Comparison of ENCODE assay signal across 23 cellular contexts in the genomic region with DNA sequence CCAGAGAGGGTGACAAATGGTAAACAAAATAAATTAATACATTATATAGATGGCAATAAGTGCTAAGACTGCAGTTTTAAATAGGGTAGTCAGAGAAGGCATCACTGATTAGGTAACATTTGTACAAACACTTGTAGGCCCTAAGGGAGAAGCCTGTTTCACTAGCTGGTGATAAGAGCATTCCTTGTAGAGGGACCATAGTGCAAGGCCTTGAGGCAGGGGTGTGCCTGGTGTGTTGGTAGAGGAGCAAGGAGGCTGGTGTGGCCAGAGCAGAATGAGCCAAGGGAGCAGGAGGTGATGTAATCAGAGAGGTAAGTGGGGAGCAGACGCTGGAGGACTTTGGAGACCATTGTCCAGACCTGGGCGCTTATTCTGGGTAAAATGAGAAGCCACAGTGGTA.
DNase-seq lines count a peak whose midpoint lies in the region; ATAC-seq, FAIRE-seq and TF ChIP-seq lines count a peak whose summit lies in the region.
"Had no signal": no experiment of that assay in that cellular context is flagged by ENCODE, and none has a peak within 500 bp of the region (broad histone marks: within the 10 kb centered on the region; RNA-seq: fewer than 3 reads in every experiment).

No MANE protein-coding gene starts in this region.

- DNase-seq in ELF-1 (ENCODE audit: low read depth, low spot score) (peak; percentile 66), bronchial epithelial cell (ENCODE audit: low read depth) (peak; percentile 9), left lung (peak in 1 of 2 donors; percentile 73), trophoblast cell (peak; percentile 36 to 68), left colon (no peak), osteoblast (ENCODE audit: insufficient read length, low spot score, missing footprints) (no peak)
- DNase-seq in activated naive CD8-positive, alpha-beta T cell treated with anti-CD3 and anti-CD28 coated beads for 36 hours = no peak
- DNase-seq: 8988T; CD4-positive, CD25-positive, alpha-beta regulatory T cell; NCI-H1048; NCI-H1417; NCI-H1694; NCI-H2029 treated with DMSO at 0.1 percent for 48 hours; NCI-H2171; NCI-H524; NCI-H774; SK-N-SH had no signal

- H3K4me1 Mint-ChIP-seq in activated naive CD8-positive, alpha-beta T cell treated with anti-CD3 and anti-CD28 coated beads for 36 hours = no peaks in the 10 kb centered on the region
- H3K4me1 Mint-ChIP-seq: CD4-positive, CD25-positive, alpha-beta regulatory T cell; IgD-negative memory B cell had no signal

- H3K9me3 ChIP-seq in left lung (no peaks in the 10 kb centered on the region), trophoblast cell (ENCODE audit: insufficient read depth, low read depth, low read length) (no peaks in the 10 kb centered on the region), osteoblast (ENCODE audit: low read depth, low read length) (no peaks in the 10 kb centered on the region)
- H3K9me3 ChIP-seq: SK-N-SH had no signal

- no peaks in the 10 kb centered on the region for H4K20me1 ChIP-seq in osteoblast (ENCODE audit: insufficient read depth, low read length)

- peaks cover 0 to 4% of the 10 kb centered on the region in 2 donors for H3K4me1 ChIP-seq in left lung
- H3K4me1 ChIP-seq in trophoblast cell (ENCODE audit: control insufficient read depth in 1 of 2, insufficient read depth in 2 of 2, low read length in 2 of 2) = peaks cover 5 to 12% of the 10 kb centered on the region in 2 experiments
- H3K4me1 ChIP-seq in osteoblast (ENCODE audit: insufficient read depth, low read length) = no peaks in the 10 kb centered on the region

- no peak overlapping the region for H3K9ac ChIP-seq in trophoblast cell (ENCODE audit: low read length)
- H3K9ac ChIP-seq: SK-N-SH had no signal

- H3K79me1 ChIP-seq in trophoblast cell (ENCODE audit: low read length) = no peaks in the 10 kb centered on the region

- peaks cover 3% of the 10 kb centered on the region for H3K27me3 Mint-ChIP-seq in activated naive CD8-positive, alpha-beta T cell treated with anti-CD3 and anti-CD28 coated beads for 36 hours
- H3K27me3 Mint-ChIP-seq: CD4-positive, CD25-positive, alpha-beta regulatory T cell had no signal

- H3K23ac ChIP-seq in trophoblast cell (ENCODE audit: low read length) = no peak overlapping the region

- H4K8ac ChIP-seq in trophoblast cell (ENCODE audit: low read depth, low read length) = no peak overlapping the region

- H2AFZ ChIP-seq in trophoblast cell (ENCODE audit: insufficient read depth, low read length, poor library complexity) (no peak overlapping the region), osteoblast (ENCODE audit: low read length) (no peak overlapping the region)

- H3K27ac ChIP-seq in left lung (no peak overlapping the region), trophoblast cell (ENCODE audit: low read depth, low read length) (no peak overlapping the region), osteoblast (ENCODE audit: low read depth, low read length) (no peak overlapping the region)
- H3K27ac ChIP-seq: HL-60 had no signal

- H3K4me2 ChIP-seq in trophoblast cell (ENCODE audit: low read length) (no peak overlapping the region), osteoblast (ENCODE audit: insufficient read depth, low read length) (no peak overlapping the region)
- H3K4me2 ChIP-seq: SK-N-SH had no signal

- intact Hi-C loops in left lung (cut with DNase I) = no loop called here
- intact Hi-C loops in left colon (cut with DNase I, micrococcal nuclease) = no loop called here

- ATAC-seq in left lung (peak; percentile 91), GM19351 (IDR thresholded peaks at IDR 0.05; ENCODE audit: unreplicated experiment) (no peak), left colon (no peak)

- H4K12ac ChIP-seq in trophoblast cell (ENCODE audit: low read depth, low read length) = no peak overlapping the region

- H3K27ac Mint-ChIP-seq in activated naive CD8-positive, alpha-beta T cell treated with anti-CD3 and anti-CD28 coated beads for 36 hours = no peak overlapping the region
- H3K27ac Mint-ChIP-seq: CD4-positive, CD25-positive, alpha-beta regulatory T cell; IgD-negative memory B cell had no signal

- H2BK5ac ChIP-seq in trophoblast cell (ENCODE audit: low read depth, low read length, poor library complexity) = no peak overlapping the region

- H3K18ac ChIP-seq in trophoblast cell (ENCODE audit: low read length) = no peak overlapping the region

- H2AK5ac ChIP-seq in trophoblast cell (ENCODE audit: low read length) = no peak overlapping the region

- H2BK120ac ChIP-seq in trophoblast cell (ENCODE audit: insufficient read depth, low read length, poor library complexity) = no peak overlapping the region

- WGBS in trophoblast cell (ENCODE audit: extremely low coverage, insufficient coverage, insufficient read length) = no CpG with 5 or more reads among the region's 2 CpGs

- TF ChIP-seq CTCF in bronchial epithelial cell (IDR thresholded peaks at IDR 0.05; ENCODE audit: insufficient read depth, low read length, severe bottlenecking) (no peak), left lung (IDR thresholded peaks at IDR 0.05) (no peak), osteoblast (IDR thresholded peaks at IDR 0.05; ENCODE audit: extremely low read depth, low read depth, low read length) (no peak)

- H3K4ac ChIP-seq in trophoblast cell (ENCODE audit: low read depth, low read length) = no peak overlapping the region

- no peak overlapping the region for H2BK12ac ChIP-seq in trophoblast cell (ENCODE audit: low read length)

- H3K36me3 ChIP-seq in bronchial epithelial cell (ENCODE audit: control insufficient read depth, insufficient read depth, low read length) (no peaks in the 10 kb centered on the region), left lung (no peaks in the 10 kb centered on the region), trophoblast cell (ENCODE audit: control insufficient read depth in 1 of 2, insufficient read depth in 2 of 2, low read length in 2 of 2) (no peaks in the 10 kb centered on the region), osteoblast (ENCODE audit: insufficient read depth, low read length) (no peaks in the 10 kb centered on the region)

- no peaks in the 10 kb centered on the region for H3K36me3 Mint-ChIP-seq in activated naive CD8-positive, alpha-beta T cell treated with anti-CD3 and anti-CD28 coated beads for 36 hours
- H3K36me3 Mint-ChIP-seq: CD4-positive, CD25-positive, alpha-beta regulatory T cell had no signal

- no peak overlapping the region for H4K91ac ChIP-seq in trophoblast cell (ENCODE audit: low read depth, low read length)

- H3K79me2 ChIP-seq in trophoblast cell (ENCODE audit: control insufficient read depth, insufficient read depth, low read length, poor library complexity) (no peaks in the 10 kb centered on the region), osteoblast (ENCODE audit: insufficient read depth, low read length) (no peaks in the 10 kb centered on the region)

- H3K27me3 ChIP-seq in bronchial epithelial cell (ENCODE audit: control insufficient read depth, insufficient read depth, low read length) = no peaks in the 10 kb centered on the region
- H3K27me3 ChIP-seq in left lung = no peaks in the 10 kb centered on the region
- no peaks in the 10 kb centered on the region for H3K27me3 ChIP-seq in trophoblast cell (ENCODE audit: insufficient read depth, low read length)
- H3K27me3 ChIP-seq in osteoblast (ENCODE audit: insufficient read depth, low read length) = peaks cover 3% of the 10 kb centered on the region

- no peaks in the 10 kb centered on the region for H3K9me3 Mint-ChIP-seq in activated naive CD8-positive, alpha-beta T cell treated with anti-CD3 and anti-CD28 coated beads for 36 hours
- H3K9me3 Mint-ChIP-seq: CD4-positive, CD25-positive, alpha-beta regulatory T cell; IgD-negative memory B cell had no signal

- FAIRE-seq in bronchial epithelial cell (lab: Jason Lieb, UNC) = no peak
- FAIRE-seq: D721Med, GM18507, RCC 7860 had no signal

- no peak overlapping the region for H3K14ac ChIP-seq in trophoblast cell (ENCODE audit: low read length)

- H3K4me3 ChIP-seq in bronchial epithelial cell (ENCODE audit: low read depth, low read length) (no peak overlapping the region), left lung (no peak overlapping the region), trophoblast cell (ENCODE audit: low read depth, low read length) (no peak overlapping the region), osteoblast (ENCODE audit: insufficient read depth, low read length) (no peak overlapping the region)

- H3K4me3 Mint-ChIP-seq in activated naive CD8-positive, alpha-beta T cell treated with anti-CD3 and anti-CD28 coated beads for 36 hours = no peak overlapping the region
- H3K4me3 Mint-ChIP-seq: CD4-positive, CD25-positive, alpha-beta regulatory T cell; IgD-negative memory B cell had no signal

Comparison
In these comparisons a context has a peak if more than half of its experiments do, and no peak if none do; other contexts are left out.
1. DNase-seq: peak in ELF-1 (single experiment), bronchial epithelial cell (single experiment) and trophoblast cell (2 of 2); none in left colon (0 of 2), activated naive CD8-positive, alpha-beta T cell treated with anti-CD3 and anti-CD28 coated beads for 36 hours (single experiment) and osteoblast (single experiment).